In genomic region chr5:37226377-37226776, GRCh38 we compare ENCODE assay signal across 31 cellular contexts.
"Had no signal": no experiment of that assay in that cellular context is flagged by ENCODE, and none has a peak within 500 bp of the region (broad histone marks: within the 10 kb centered on the region; RNA-seq: fewer than 3 reads in every experiment).

No MANE protein-coding gene starts in this region.

- H3K4me1 ChIP-seq: ascending aorta, esophagus muscularis mucosa, foreskin keratinocyte, gastrocnemius medialis, heart left ventricle had no signal

- H3K27me3 ChIP-seq: ascending aorta, brain microvascular endothelial cell, dorsolateral prefrontal cortex, esophagus muscularis mucosa, foreskin keratinocyte, gastrocnemius medialis, heart left ventricle had no signal

- ATAC-seq: activated CD4-positive, alpha-beta T cell treated with anti-CD3 and anti-CD28 coated beads for 36 hours; activated naive CD4-positive, alpha-beta T cell treated with anti-CD3 and anti-CD28 coated beads, Interleukin-2, amount 50 U/mL, for 72 hours; activated T-cell treated with anti-CD3 and anti-CD28 coated beads, Interleukin-2, amount 50 U/mL, for 72 hours; foreskin keratinocyte; gastrocnemius medialis; heart left ventricle had no signal

- H3K9me3 Mint-ChIP-seq: activated CD4-positive, alpha-beta memory T cell treated with anti-CD3 and anti-CD28 coated beads, Interleukin-2, amount 10 ng/mL, durations not matched to agents 7 days and 5 days; activated CD4-positive, alpha-beta T cell treated with anti-CD3 and anti-CD28 coated beads, Interleukin-2, amount 10 ng/mL, durations not matched to agents 7 days and 5 days; activated naive CD4-positive, alpha-beta T cell treated with anti-CD3 and anti-CD28 coated beads, Interleukin-2, amount 10 ng/mL, durations not matched to agents 7 days and 5 days; activated naive CD4-positive, alpha-beta T cell treated with anti-CD3 and anti-CD28 coated beads, Interleukin-2, amount 50 U/mL, for 72 hours; activated naive CD8-positive, alpha-beta T cell treated with anti-CD3 and anti-CD28 coated beads, Interleukin-2, amount 10 ng/mL, durations not matched to agents 7 days and 5 days; activated T-cell treated with anti-CD3 and anti-CD28 coated beads, Interleukin-2, amount 50 U/mL, for 24 hours; activated T-cell treated with anti-CD3 and anti-CD28 coated beads, Interleukin-2, amount 50 U/mL, for 72 hours; central memory CD8-positive, alpha-beta T cell; dendritic cell treated with granulocyte-macrophage colony-stimulating factor and Interleukin-4, amounts not matched to agents 40 ng/mL and 50 ng/mL, for 4 days; T-helper 1 cell treated with Interleukin-12 subunit alpha and Interleukin-12 subunit beta and Interleukin-4 antibody, amounts not matched to agents 30 μg/mL and 1 μg/mL, for 36 hours had no signal

- H3K27ac Mint-ChIP-seq: activated CD4-positive, alpha-beta memory T cell treated with anti-CD3 and anti-CD28 coated beads, Interleukin-2, amount 10 ng/mL, durations not matched to agents 7 days and 5 days; activated CD4-positive, alpha-beta T cell treated with anti-CD3 and anti-CD28 coated beads for 36 hours; activated CD4-positive, alpha-beta T cell treated with anti-CD3 and anti-CD28 coated beads, Interleukin-2, amount 10 ng/mL, durations not matched to agents 7 days and 5 days; activated naive CD4-positive, alpha-beta T cell treated with anti-CD3 and anti-CD28 coated beads, Interleukin-2, amount 10 ng/mL, durations not matched to agents 7 days and 5 days; activated naive CD4-positive, alpha-beta T cell treated with anti-CD3 and anti-CD28 coated beads, Interleukin-2, amount 50 U/mL, for 72 hours; activated naive CD8-positive, alpha-beta T cell treated with anti-CD3 and anti-CD28 coated beads, Interleukin-2, amount 10 ng/mL, durations not matched to agents 7 days and 5 days; activated T-cell treated with anti-CD3 and anti-CD28 coated beads, Interleukin-2, amount 50 U/mL, for 24 hours; activated T-cell treated with anti-CD3 and anti-CD28 coated beads, Interleukin-2, amount 50 U/mL, for 72 hours; dendritic cell treated with granulocyte-macrophage colony-stimulating factor and Interleukin-4, amounts not matched to agents 40 ng/mL and 50 ng/mL, for 4 days; T-helper 1 cell treated with Interleukin-12 subunit alpha and Interleukin-12 subunit beta and Interleukin-4 antibody, amounts not matched to agents 30 μg/mL and 1 μg/mL, for 36 hours had no signal

- H3K4me3 ChIP-seq: ascending aorta, coronary artery, dorsolateral prefrontal cortex, esophagus muscularis mucosa, gastrocnemius medialis, heart left ventricle had no signal

- H3K27ac ChIP-seq: ascending aorta, brain microvascular endothelial cell, coronary artery, dorsolateral prefrontal cortex, esophagus muscularis mucosa, foreskin keratinocyte, gastrocnemius medialis, heart left ventricle had no signal

- H3K4me3 Mint-ChIP-seq: activated CD4-positive, alpha-beta memory T cell treated with anti-CD3 and anti-CD28 coated beads, Interleukin-2, amount 10 ng/mL, durations not matched to agents 7 days and 5 days; activated CD4-positive, alpha-beta T cell treated with anti-CD3 and anti-CD28 coated beads for 36 hours; activated CD4-positive, alpha-beta T cell treated with anti-CD3 and anti-CD28 coated beads, Interleukin-2, amount 10 ng/mL, durations not matched to agents 7 days and 5 days; activated naive CD4-positive, alpha-beta T cell treated with anti-CD3 and anti-CD28 coated beads, Interleukin-2, amount 10 ng/mL, durations not matched to agents 7 days and 5 days; activated naive CD8-positive, alpha-beta T cell treated with anti-CD3 and anti-CD28 coated beads, Interleukin-2, amount 10 ng/mL, durations not matched to agents 7 days and 5 days; activated T-cell treated with anti-CD3 and anti-CD28 coated beads, Interleukin-2, amount 50 U/mL, for 24 hours; activated T-cell treated with anti-CD3 and anti-CD28 coated beads, Interleukin-2, amount 50 U/mL, for 72 hours; central memory CD8-positive, alpha-beta T cell; dendritic cell treated with granulocyte-macrophage colony-stimulating factor and Interleukin-4, amounts not matched to agents 40 ng/mL and 50 ng/mL, for 4 days; T-helper 1 cell treated with Interleukin-12 subunit alpha and Interleukin-12 subunit beta and Interleukin-4 antibody, amounts not matched to agents 30 μg/mL and 1 μg/mL, for 36 hours had no signal

- DNase-seq: activated CD4-positive, alpha-beta memory T cell treated with anti-CD3 and anti-CD28 coated beads, Interleukin-2, amount 10 ng/mL, durations not matched to agents 7 days and 5 days; activated CD4-positive, alpha-beta T cell treated with anti-CD3 and anti-CD28 coated beads for 36 hours; activated CD4-positive, alpha-beta T cell treated with anti-CD3 and anti-CD28 coated beads, Interleukin-2, amount 10 ng/mL, durations not matched to agents 7 days and 5 days; activated CD4-positive, alpha-beta T cell treated with anti-CD3 and anti-CD28 coated beads, Interleukin-2, amount 50 U/mL, for 4 hours; activated CD4-positive, CD25-positive, alpha-beta regulatory T cell; activated CD4-positive, CD25-positive, alpha-beta regulatory T cell treated with anti-CD3 and anti-CD28 coated beads, Interleukin-2, amount 50 U/mL, for 72 hours; activated CD8-positive, alpha-beta memory T cell treated with anti-CD3 and anti-CD28 coated beads, Interleukin-2, amount 50 U/mL, for 48 hours; activated gamma-delta T cell; activated naive CD4-positive, alpha-beta T cell; activated naive CD4-positive, alpha-beta T cell treated with anti-CD3 and anti-CD28 coated beads, Interleukin-2, amount 10 ng/mL, durations not matched to agents 7 days and 5 days; activated naive CD8-positive, alpha-beta T cell treated with anti-CD3 and anti-CD28 coated beads, Interleukin-2, amount 10 ng/mL, durations not matched to agents 7 days and 5 days; activated T-cell treated with anti-CD3 and anti-CD28 coated beads for 4 hours; activated T-cell treated with anti-CD3 and anti-CD28 coated beads, Interleukin-2, amount 50 U/mL, for 24 hours; activated T-cell treated with anti-CD3 and anti-CD28 coated beads, Interleukin-2, amount 50 U/mL, for 72 hours; brain microvascular endothelial cell; dorsolateral prefrontal cortex; effector memory CD4-positive, alpha-beta T cell; erythroblast; foreskin keratinocyte; gastrocnemius medialis; glutamatergic neuron; heart left ventricle; T1000 had no signal

- H3K9me3 ChIP-seq: ascending aorta, esophagus muscularis mucosa, gastrocnemius medialis, heart left ventricle had no signal

- H3K4me1 Mint-ChIP-seq: activated CD4-positive, alpha-beta memory T cell treated with anti-CD3 and anti-CD28 coated beads, Interleukin-2, amount 10 ng/mL, durations not matched to agents 7 days and 5 days; activated CD4-positive, alpha-beta T cell treated with anti-CD3 and anti-CD28 coated beads for 36 hours; activated CD4-positive, alpha-beta T cell treated with anti-CD3 and anti-CD28 coated beads, Interleukin-2, amount 10 ng/mL, durations not matched to agents 7 days and 5 days; activated naive CD4-positive, alpha-beta T cell treated with anti-CD3 and anti-CD28 coated beads, Interleukin-2, amount 10 ng/mL, durations not matched to agents 7 days and 5 days; activated naive CD8-positive, alpha-beta T cell treated with anti-CD3 and anti-CD28 coated beads, Interleukin-2, amount 10 ng/mL, durations not matched to agents 7 days and 5 days; central memory CD8-positive, alpha-beta T cell had no signal

- H3K27me3 Mint-ChIP-seq: activated CD4-positive, alpha-beta memory T cell treated with anti-CD3 and anti-CD28 coated beads, Interleukin-2, amount 10 ng/mL, durations not matched to agents 7 days and 5 days; activated CD4-positive, alpha-beta T cell treated with anti-CD3 and anti-CD28 coated beads for 36 hours; activated CD4-positive, alpha-beta T cell treated with anti-CD3 and anti-CD28 coated beads, Interleukin-2, amount 10 ng/mL, durations not matched to agents 7 days and 5 days; activated naive CD4-positive, alpha-beta T cell treated with anti-CD3 and anti-CD28 coated beads, Interleukin-2, amount 10 ng/mL, durations not matched to agents 7 days and 5 days; activated naive CD8-positive, alpha-beta T cell treated with anti-CD3 and anti-CD28 coated beads, Interleukin-2, amount 10 ng/mL, durations not matched to agents 7 days and 5 days; activated T-cell treated with anti-CD3 and anti-CD28 coated beads, Interleukin-2, amount 50 U/mL, for 24 hours; central memory CD8-positive, alpha-beta T cell; dendritic cell treated with granulocyte-macrophage colony-stimulating factor and Interleukin-4, amounts not matched to agents 40 ng/mL and 50 ng/mL, for 4 days had no signal

- FAIRE-seq: bronchial epithelial cell had no signal
